20 cellular contexts compared by ENCODE assay signal in the genomic region with DNA sequence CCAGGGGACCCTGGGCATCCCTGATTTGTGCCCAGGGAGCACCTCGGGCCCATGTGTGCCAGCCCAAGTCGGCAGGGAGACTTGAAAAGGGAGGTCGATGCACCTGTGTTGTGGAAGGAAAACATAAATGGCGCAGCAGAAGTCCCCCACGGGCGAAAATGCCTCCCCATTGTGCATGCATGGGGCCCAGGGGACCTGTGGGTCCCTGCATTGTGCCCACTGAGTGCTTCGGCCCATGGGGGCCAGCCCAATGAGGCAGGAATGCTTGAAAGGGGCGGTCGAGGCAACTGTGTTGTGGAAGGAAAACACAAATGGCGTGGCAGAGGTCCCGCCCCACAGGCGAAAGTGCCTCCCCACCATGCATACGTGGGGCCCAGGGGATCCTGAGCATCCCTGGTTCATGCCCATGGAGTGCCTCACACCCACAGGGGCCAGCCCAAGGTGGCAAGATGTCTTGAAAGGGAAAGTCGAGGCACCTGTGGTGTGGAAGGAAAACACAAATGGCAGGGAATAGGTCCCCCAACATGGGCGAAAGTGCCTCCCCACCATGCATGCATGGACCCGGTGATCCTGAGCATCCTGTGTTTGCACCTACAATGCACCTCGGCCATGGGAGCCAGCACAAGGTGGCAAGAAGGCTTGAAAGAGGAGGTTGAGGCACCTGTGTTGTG.
"Had no signal": no experiment of that assay in that cellular context is flagged by ENCODE, and none has a peak within 500 bp of the region (broad histone marks: within the 10 kb centered on the region; RNA-seq: fewer than 3 reads in every experiment).

No MANE protein-coding gene starts in this region.

- H3K4me1 Mint-ChIP-seq: activated CD4-positive, alpha-beta T cell treated with anti-CD3 and anti-CD28 coated beads, Interleukin-2, amount 10 ng/mL, durations not matched to agents 7 days and 5 days; nephron progenitor cell; T-cell had no signal

- H3K9me3 ChIP-seq: psoas muscle, uterus had no signal

- H3K36me3 ChIP-seq: uterus had no signal

- H3K27ac Mint-ChIP-seq: activated CD4-positive, alpha-beta T cell treated with anti-CD3 and anti-CD28 coated beads, Interleukin-2, amount 10 ng/mL, durations not matched to agents 7 days and 5 days; activated naive CD8-positive, alpha-beta T cell; activated T-helper 1 cell treated with anti-CD3 and anti-CD28 coated beads, Interleukin-12 subunit alpha, Interleukin-12 subunit beta, Interleukin-2, Interleukin-4 antibody, amounts not matched to agents 30 ng/mL and 10 ng/mL and 1 ng/mL, durations not matched to agents 14 hours and 24 hours and 36 hours; nephron progenitor cell; T-cell had no signal

- DNase-seq: activated CD4-positive, alpha-beta T cell treated with anti-CD3 and anti-CD28 coated beads, Interleukin-2, amount 10 ng/mL, durations not matched to agents 7 days and 5 days; amniotic stem cell; body of pancreas; central memory CD4-positive, alpha-beta T cell; cortex of kidney; effector CD4-positive, alpha-beta T cell; foreskin keratinocyte; mesendoderm; nephron progenitor cell; occipital lobe; stimulated activated CD4-positive, alpha-beta T cell treated with anti-CD3 and anti-CD28 coated beads, Interleukin-12 subunit alpha, Interleukin-12 subunit beta, amount 100 ng/mL, for 4 hours; stimulated activated CD4-positive, alpha-beta T cell treated with anti-CD3 and anti-CD28 coated beads, Interleukin-2, amount 100 ng/mL, for 24 hours; T-cell; T-helper 9 cell; uterus had no signal

- ATAC-seq: body of pancreas, foreskin keratinocyte, left lobe of liver, psoas muscle, T-cell had no signal

- H3K27ac ChIP-seq: body of pancreas, foreskin keratinocyte, psoas muscle, SK-N-MC, uterus had no signal

- H3K4me1 ChIP-seq: body of pancreas, foreskin keratinocyte, psoas muscle, uterus had no signal

- H3K27me3 ChIP-seq: body of pancreas, foreskin keratinocyte, uterus had no signal

- H3K4me3 Mint-ChIP-seq: activated CD4-positive, alpha-beta T cell treated with anti-CD3 and anti-CD28 coated beads, Interleukin-2, amount 10 ng/mL, durations not matched to agents 7 days and 5 days; activated naive CD8-positive, alpha-beta T cell; activated T-helper 1 cell treated with anti-CD3 and anti-CD28 coated beads, Interleukin-12 subunit alpha, Interleukin-12 subunit beta, Interleukin-2, Interleukin-4 antibody, amounts not matched to agents 30 ng/mL and 10 ng/mL and 1 ng/mL, durations not matched to agents 14 hours and 24 hours and 36 hours; nephron progenitor cell; T-cell had no signal

- H3K4me3 ChIP-seq: body of pancreas, psoas muscle, SK-N-MC, uterus had no signal

- H3K36me3 Mint-ChIP-seq: activated naive CD8-positive, alpha-beta T cell; T-cell had no signal

- H3K27me3 Mint-ChIP-seq: activated CD4-positive, alpha-beta T cell treated with anti-CD3 and anti-CD28 coated beads, Interleukin-2, amount 10 ng/mL, durations not matched to agents 7 days and 5 days had no signal
